ENCODE assay signal across 8 cellular contexts in genomic region chr22:19523240-19524169, GRCh38. TPM values are rescaled to one million over a fixed set of nuclear protein-coding genes. Genes with fewer than 3 reads are reported as not detected.
DNase-seq lines count a peak whose midpoint lies in the region; ATAC-seq and TF ChIP-seq lines count a peak whose summit lies in the region.

No MANE protein-coding gene starts in this region.

- H3K4me3 ChIP-seq in right atrium auricular region (peak overlapping the region; percentile 39 to 51), skeletal muscle tissue (ENCODE audit: low read length in 3 of 3) (peak overlapping the region; percentile 66 to 72 (median 67))

- H3K4me3 Mint-ChIP-seq in activated CD4-positive, alpha-beta T cell treated with anti-CD3 and anti-CD28 coated beads, Interleukin-2, amount 10 ng/mL, durations not matched to agents 7 days and 5 days = peak overlapping the region; percentile 52
- H3K4me3 Mint-ChIP-seq in activated naive CD4-positive, alpha-beta T cell treated with anti-CD3 and anti-CD28 coated beads, Interleukin-2, amount 10 ng/mL, durations not matched to agents 7 days and 5 days = peak overlapping the region; percentile 68

- H3K27ac ChIP-seq in right atrium auricular region (peak overlapping the region; percentile 76 to 78), skeletal muscle tissue (ENCODE audit: low read depth, low read length) (peak overlapping the region; percentile 68)

- H3K27ac Mint-ChIP-seq in activated CD4-positive, alpha-beta T cell treated with anti-CD3 and anti-CD28 coated beads, Interleukin-2, amount 10 ng/mL, durations not matched to agents 7 days and 5 days = no peak overlapping the region
- H3K27ac Mint-ChIP-seq in activated naive CD4-positive, alpha-beta T cell treated with anti-CD3 and anti-CD28 coated beads, Interleukin-2, amount 10 ng/mL, durations not matched to agents 7 days and 5 days = peak overlapping the region; percentile 73

- no peak for DNase-seq in activated CD4-positive, alpha-beta T cell treated with anti-CD3 and anti-CD28 coated beads, Interleukin-2, amount 10 ng/mL, durations not matched to agents 7 days and 5 days
- no peak for DNase-seq in activated CD4-positive, alpha-beta T cell treated with anti-CD3 and anti-CD28 coated beads for 4 hours
- peak; percentile 55 for DNase-seq in activated naive CD4-positive, alpha-beta T cell treated with anti-CD3 and anti-CD28 coated beads, Interleukin-2, amount 10 ng/mL, durations not matched to agents 7 days and 5 days
- DNase-seq in right atrium auricular region (ENCODE audit: low spot score) = no peak
- no peak for DNase-seq in hepatic stellate cell (ENCODE audit: low spot score)
- DNase-seq in NCI-H345 treated with DMSO at 0.1 percent for 48 hours (lab: John Stamatoyannopoulos, UW; ENCODE audit: unreplicated experiment) = no peak

- H3K4me1 ChIP-seq in right atrium auricular region = peaks cover 0 to 34% of the 10 kb centered on the region in 2 donors
- peaks cover 17 to 37% (median 35%) of the 10 kb centered on the region in 3 donors for H3K4me1 ChIP-seq in skeletal muscle tissue (ENCODE audit: control insufficient read depth in 3 of 3, insufficient read depth in 3 of 3, low read length in 3 of 3)

- CTCF ChIA-PET in activated CD4-positive, alpha-beta T cell treated with anti-CD3 and anti-CD28 coated beads, Interleukin-2, amount 10 ng/mL, durations not matched to agents 7 days and 5 days (lab: Charles Lee) = no interaction called here
- CTCF ChIA-PET in activated naive CD4-positive, alpha-beta T cell treated with anti-CD3 and anti-CD28 coated beads, Interleukin-2, amount 10 ng/mL, durations not matched to agents 7 days and 5 days (lab: Charles Lee) = interaction anchor here (3.5 kb wide), 1 partner anchor 106 kb away, joined by 14 read pairs; no protein-coding TSS in a partner anchor

- peak overlapping the region; percentile 53 to 79 (median 57) for H3K9ac ChIP-seq in skeletal muscle tissue (ENCODE audit: low read depth in 1 of 3, low read length in 3 of 3)

- H3K9me3 ChIP-seq in right atrium auricular region = no peaks in the 10 kb centered on the region
- no peaks in the 10 kb centered on the region for H3K9me3 ChIP-seq in skeletal muscle tissue (ENCODE audit: control insufficient read depth in 3 of 3, low read length in 3 of 3)

- H3K27me3 ChIP-seq in right atrium auricular region (peaks cover 0 to 9% of the 10 kb centered on the region in 2 donors), skeletal muscle tissue (ENCODE audit: control insufficient read depth in 3 of 3, insufficient read depth in 3 of 3, low read length in 3 of 3) (peaks cover 29 to 48% (median 39%) of the 10 kb centered on the region in 3 donors)

- peaks cover 17% of the 10 kb centered on the region for H3K4me1 Mint-ChIP-seq in activated CD4-positive, alpha-beta T cell treated with anti-CD3 and anti-CD28 coated beads, Interleukin-2, amount 10 ng/mL, durations not matched to agents 7 days and 5 days
- H3K4me1 Mint-ChIP-seq in activated naive CD4-positive, alpha-beta T cell treated with anti-CD3 and anti-CD28 coated beads, Interleukin-2, amount 10 ng/mL, durations not matched to agents 7 days and 5 days = peaks cover 19% of the 10 kb centered on the region

- H3K9me3 Mint-ChIP-seq in activated CD4-positive, alpha-beta T cell treated with anti-CD3 and anti-CD28 coated beads, Interleukin-2, amount 10 ng/mL, durations not matched to agents 7 days and 5 days = no peaks in the 10 kb centered on the region
- no peaks in the 10 kb centered on the region for H3K9me3 Mint-ChIP-seq in activated naive CD4-positive, alpha-beta T cell treated with anti-CD3 and anti-CD28 coated beads, Interleukin-2, amount 10 ng/mL, durations not matched to agents 7 days and 5 days

- H3K36me3 ChIP-seq in right atrium auricular region (no peaks in the 10 kb centered on the region), skeletal muscle tissue (ENCODE audit: control insufficient read depth in 3 of 3, insufficient read depth in 3 of 3, low read length in 3 of 3) (no peaks in the 10 kb centered on the region)

- H3K27me3 Mint-ChIP-seq in activated CD4-positive, alpha-beta T cell treated with anti-CD3 and anti-CD28 coated beads, Interleukin-2, amount 10 ng/mL, durations not matched to agents 7 days and 5 days = peaks cover 28% of the 10 kb centered on the region
- peaks cover 55% of the 10 kb centered on the region for H3K27me3 Mint-ChIP-seq in activated naive CD4-positive, alpha-beta T cell treated with anti-CD3 and anti-CD28 coated beads, Interleukin-2, amount 10 ng/mL, durations not matched to agents 7 days and 5 days

- POLR2A ChIA-PET in activated CD4-positive, alpha-beta T cell treated with anti-CD3 and anti-CD28 coated beads, Interleukin-2, amount 10 ng/mL, durations not matched to agents 7 days and 5 days (lab: Charles Lee) = interaction anchor here (0.6 kb wide), 1 partner anchor 46 kb away, joined by 3 read pairs; no protein-coding TSS in a partner anchor

- no peak for TF ChIP-seq CTCF in right atrium auricular region (IDR thresholded peaks at IDR 0.05)

- peaks cover 4% of the 10 kb centered on the region for H3K36me3 Mint-ChIP-seq in activated CD4-positive, alpha-beta T cell treated with anti-CD3 and anti-CD28 coated beads, Interleukin-2, amount 10 ng/mL, durations not matched to agents 7 days and 5 days (ENCODE audit: low read depth)
- peaks cover 6% of the 10 kb centered on the region for H3K36me3 Mint-ChIP-seq in activated naive CD4-positive, alpha-beta T cell treated with anti-CD3 and anti-CD28 coated beads, Interleukin-2, amount 10 ng/mL, durations not matched to agents 7 days and 5 days

- no peak for ATAC-seq in GM21529 (IDR thresholded peaks at IDR 0.05; ENCODE audit: unreplicated experiment)

RNA-seq across cellular contexts. Expression of gene CLDN5, which starts 0.7 kb away (rescaled TPM):
- under 1 TPM; 0.25 to 0.40 TPM for total RNA-seq in activated CD4-positive, alpha-beta T cell treated with anti-CD3 and anti-CD28 coated beads, Interleukin-2, amount 10 ng/mL, durations not matched to agents 7 days and 5 days
- total RNA-seq in right atrium auricular region = 10 to 100 TPM; 16.7 to 44.3 TPM
- total RNA-seq in skeletal muscle tissue = 84.0 TPM

RNA-seq across cellular contexts. Expression of gene CDC45, which starts 43.8 kb away (rescaled TPM):
- total RNA-seq in activated CD4-positive, alpha-beta T cell treated with anti-CD3 and anti-CD28 coated beads, Interleukin-2, amount 10 ng/mL, durations not matched to agents 7 days and 5 days = 10 to 100 TPM; 59.5 to 65.7 TPM
- 1 to 10 TPM in 1 of 2 donors, not detected in 1; 3.3 TPM for total RNA-seq in right atrium auricular region
- 3.1 TPM for total RNA-seq in skeletal muscle tissue

RNA-seq across cellular contexts. Expression of gene UFD1, which starts 44.5 kb away (rescaled TPM):
- 100 to 1,000 TPM in 1 of 2 experiments, 10 to 100 TPM in 1; 93.1 to 114 TPM for total RNA-seq in activated CD4-positive, alpha-beta T cell treated with anti-CD3 and anti-CD28 coated beads, Interleukin-2, amount 10 ng/mL, durations not matched to agents 7 days and 5 days
- total RNA-seq in right atrium auricular region = 10 to 100 TPM; 22.7 to 33.8 TPM
- 37.1 TPM for total RNA-seq in skeletal muscle tissue

Comparison
In these comparisons a context has a peak if more than half of its experiments do, and no peak if none do; other contexts are left out.
1. RNA of gene CLDN5, which starts 0.7 kb away (total RNA-seq): 84.0 TPM in skeletal muscle tissue (single experiment) and 16.7 to 44.3 TPM in right atrium auricular region; 0.25 to 0.40 TPM in activated CD4-positive, alpha-beta T cell treated with anti-CD3 and anti-CD28 coated beads, Interleukin-2, amount 10 ng/mL, durations not matched to agents 7 days and 5 days; every median in the first group is over 10 times any median in the second.
2. RNA of gene CDC45, which starts 43.8 kb away (total RNA-seq): 59.5 to 65.7 TPM in activated CD4-positive, alpha-beta T cell treated with anti-CD3 and anti-CD28 coated beads, Interleukin-2, amount 10 ng/mL, durations not matched to agents 7 days and 5 days; 3.3 TPM in right atrium auricular region and 3.1 TPM in skeletal muscle tissue (single experiment); every median in the first group is over 10 times any median in the second.